In the genomic region with DNA sequence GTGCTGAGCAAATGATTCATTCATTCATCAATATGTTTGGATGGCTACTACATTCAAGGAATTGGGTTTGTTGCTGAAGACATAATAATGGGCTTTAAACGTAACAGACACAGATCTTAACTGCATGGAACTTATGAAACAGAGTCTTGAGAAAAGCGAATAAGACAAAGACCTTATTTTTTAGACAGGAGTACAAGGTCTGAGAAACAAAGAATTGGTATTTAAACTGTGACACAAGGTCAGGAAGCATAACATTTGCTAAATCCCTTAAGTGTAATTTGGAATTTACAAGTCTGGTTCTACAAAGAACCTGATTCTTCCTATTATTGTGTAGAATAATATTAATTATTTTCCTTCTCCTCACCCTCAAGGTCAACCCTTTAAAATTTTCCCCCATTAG, we compare ENCODE assay signal across 19 cellular contexts.
"Had no signal": no experiment of that assay in that cellular context is flagged by ENCODE, and none has a peak within 500 bp of the region (broad histone marks: within the 10 kb centered on the region; RNA-seq: fewer than 3 reads in every experiment).

No MANE protein-coding gene starts in this region.

- H3K27ac Mint-ChIP-seq: IgD-negative memory B cell had no signal

- H3K27me3 Mint-ChIP-seq: IgD-negative memory B cell had no signal

- DNase-seq: KBM-7, MG63, NCI-H1092, NCI-H1436, NCI-H187, NCI-H2029, NCI-H2081 treated with DMSO at 0.1 percent for 48 hours, NCI-H2171, NCI-H226, NCI-H510A, NCI-H524 treated with DMSO at 0.1 percent for 48 hours, NCI-H69, NCI-H774, Right ventricle myocardium superior, RPMI8226, SIG-M5, SK-N-SH, T-helper 1 cell had no signal

- H3K36me3 Mint-ChIP-seq: IgD-negative memory B cell had no signal

- H3K4me3 Mint-ChIP-seq: IgD-negative memory B cell had no signal
